Comparison of ENCODE assay signal across 21 cellular contexts in genomic region chr22:44994399-44995281, GRCh38.
A peak's percentile ranks its signal among the peaks of the same experiment; 100 is the strongest.
DNase-seq lines count a peak whose midpoint lies in the region; ATAC-seq and TF ChIP-seq lines count a peak whose summit lies in the region.
"Had no signal": no experiment of that assay in that cellular context is flagged by ENCODE, and none has a peak within 500 bp of the region (broad histone marks: within the 10 kb centered on the region; RNA-seq: fewer than 3 reads in every experiment).

No MANE protein-coding gene starts in this region.

- H3F3A ChIP-seq in Loucy (ENCODE audit: low read depth) = no peaks in the 10 kb centered on the region

- ATAC-seq in HG03378 (IDR thresholded peaks at IDR 0.05; ENCODE audit: unreplicated experiment) = no peak
- ATAC-seq: left lobe of liver; natural killer cell treated with Interleukin-12 subunit alpha and Interleukin-12 subunit beta and Interleukin-15 and Interleukin-18, amount 100 ng/mL, for 72 hours had no signal

- H3K27me3 ChIP-seq in Loucy (ENCODE audit: insufficient read depth, low read length, poor library complexity, severe bottlenecking) = no peaks in the 10 kb centered on the region
- H3K27me3 ChIP-seq: adrenal gland had no signal

- no peak overlapping the region for H2AFZ ChIP-seq in Loucy (ENCODE audit: low read length)
- H2AFZ ChIP-seq: PC-9 had no signal

- H3K79me2 ChIP-seq in Loucy (ENCODE audit: insufficient read depth, low read length) = peaks cover 18% of the 10 kb centered on the region; the same call in 1 of the 2 replicates

- H3K4me1 ChIP-seq in Loucy (ENCODE audit: insufficient read depth, low read length, poor library complexity, severe bottlenecking) = peaks cover 46% of the 10 kb centered on the region
- H3K4me1 ChIP-seq: adrenal gland had no signal

- peak; percentile 54 for DNase-seq in NCI-H1436 (lab: John Stamatoyannopoulos, UW)
- DNase-seq in NCI-H1436 treated with DMSO at 0.1 percent for 48 hours (lab: John Stamatoyannopoulos, UW) = no peak
- peak; percentile 90 to 91 for DNase-seq in NCI-H526 (lab: John Stamatoyannopoulos, UW)
- peak; percentile 41 for DNase-seq in medulla oblongata (ENCODE audit: extremely low spot score)
- DNase-seq in UCSD-AML1 (lab: John Stamatoyannopoulos, UW; ENCODE audit: unreplicated experiment) = no peak
- DNase-seq in HPDE6-E6E7 (ENCODE audit: extremely low spot score) = no peak
- DNase-seq: activated CD4-positive, alpha-beta memory T cell treated with anti-CD3 and anti-CD28 coated beads for 36 hours; activated T-cell treated with anti-CD3 and anti-CD28 coated beads, Interleukin-2, amount 50 U/mL, for 1 hour; adrenal gland; head of caudate nucleus; Karpas-422; midbrain; NCI-H1105 treated with DMSO at 0.1 percent for 48 hours; NCI-H524 treated with DMSO at 0.1 percent for 48 hours; PC-9; SIG-M5; WERI-Rb-1 had no signal

- peak overlapping the region; percentile 47 for H3K9ac ChIP-seq in Loucy (ENCODE audit: low read depth, low read length, poor library complexity, severe bottlenecking)

- H4K20me1 ChIP-seq in Loucy (ENCODE audit: insufficient read depth, low read length, poor library complexity, severe bottlenecking) = no peaks in the 10 kb centered on the region

- H3K9me2 ChIP-seq in Loucy (replicated peaks; ENCODE audit: low read depth, low read length) = no peaks in the 10 kb centered on the region

- TF ChIP-seq CTCF in Loucy (conservative IDR thresholded peaks at IDR 0.05; ENCODE audit: low read length) = no peak

- H3K4me3 ChIP-seq in Loucy (ENCODE audit: low read length, poor library complexity, severe bottlenecking) = peak overlapping the region; percentile 64
- H3K4me3 ChIP-seq: adrenal gland, PC-9 had no signal

- H3K4me2 ChIP-seq in Loucy (ENCODE audit: low read depth, low read length, poor library complexity, severe bottlenecking) = peak overlapping the region; percentile 83
- H3K4me2 ChIP-seq: PC-9 had no signal

- H3K9me3 ChIP-seq in Loucy (ENCODE audit: insufficient read depth, low read depth, low read length) = no peaks in the 10 kb centered on the region
- H3K9me3 ChIP-seq: adrenal gland had no signal

- H3K36me3 ChIP-seq in Loucy (ENCODE audit: insufficient read depth, low read length) = no peaks in the 10 kb centered on the region
- H3K36me3 ChIP-seq: adrenal gland had no signal

Comparison
In these comparisons a context has a peak if more than half of its experiments do, and no peak if none do; other contexts are left out.
1. DNase-seq: peak in NCI-H1436 (single experiment), NCI-H526 (2 of 2) and medulla oblongata (single experiment); none in NCI-H1436 treated with DMSO at 0.1 percent for 48 hours (single experiment), UCSD-AML1 (single experiment) and HPDE6-E6E7 (single experiment).